In genomic region chr1:26169669-26170471, GRCh38 we compare ENCODE assay signal across 1 cellular context.
TF ChIP-seq lines count a peak whose summit lies in the region.

Gene ZNF593, plus strand, starts transcription at chr1:26169908. Its CDS starts 76 bp downstream, at chr1:26169984.

TF ChIP-seq in HepG2, 621 proteins besides CTCF, POLR2A, EP300 and RAD21 (continued from another document):
- TF ChIP-seq SNAPC4 (CRISPR knock-in tag; IDR thresholded peaks at IDR 0.05) (peak; percentile 82), SOX6 (IDR thresholded peaks at IDR 0.05) (no peak), SOX6 (CRISPR knock-in tag; IDR thresholded peaks at IDR 0.05) (peak; percentile 83), ERF (CRISPR knock-in tag; IDR thresholded peaks at IDR 0.05) (peak; percentile 86), MTA3 (CRISPR knock-in tag; IDR thresholded peaks at IDR 0.05) (no peak), ZNF687 (CRISPR knock-in tag; IDR thresholded peaks at IDR 0.05) (peak; percentile 98), DMAP1 (CRISPR knock-in tag; IDR thresholded peaks at IDR 0.05) (peak; percentile 91), ZZZ3 (CRISPR knock-in tag; IDR thresholded peaks at IDR 0.05; ENCODE audit: borderline replicate concordance) (peak; percentile 90; the same call in 1 of the 2 replicates)
- TF ChIP-seq, protein P1, sequence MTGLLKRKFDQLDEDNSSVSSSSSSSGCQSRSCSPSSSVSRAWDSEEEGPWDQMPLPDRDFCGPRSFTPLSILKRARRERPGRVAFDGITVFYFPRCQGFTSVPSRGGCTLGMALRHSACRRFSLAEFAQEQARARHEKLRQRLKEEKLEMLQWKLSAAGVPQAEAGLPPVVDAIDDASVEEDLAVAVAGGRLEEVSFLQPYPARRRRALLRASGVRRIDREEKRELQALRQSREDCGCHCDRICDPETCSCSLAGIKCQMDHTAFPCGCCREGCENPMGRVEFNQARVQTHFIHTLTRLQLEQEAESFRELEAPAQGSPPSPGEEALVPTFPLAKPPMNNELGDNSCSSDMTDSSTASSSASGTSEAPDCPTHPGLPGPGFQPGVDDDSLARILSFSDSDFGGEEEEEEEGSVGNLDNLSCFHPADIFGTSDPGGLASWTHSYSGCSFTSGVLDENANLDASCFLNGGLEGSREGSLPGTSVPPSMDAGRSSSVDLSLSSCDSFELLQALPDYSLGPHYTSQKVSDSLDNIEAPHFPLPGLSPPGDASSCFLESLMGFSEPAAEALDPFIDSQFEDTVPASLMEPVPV (CRISPR knock-in tag; IDR thresholded peaks at IDR 0.05) = peak; percentile 92
